Comparison of ENCODE assay signal across 1 cellular context in the genomic region with DNA sequence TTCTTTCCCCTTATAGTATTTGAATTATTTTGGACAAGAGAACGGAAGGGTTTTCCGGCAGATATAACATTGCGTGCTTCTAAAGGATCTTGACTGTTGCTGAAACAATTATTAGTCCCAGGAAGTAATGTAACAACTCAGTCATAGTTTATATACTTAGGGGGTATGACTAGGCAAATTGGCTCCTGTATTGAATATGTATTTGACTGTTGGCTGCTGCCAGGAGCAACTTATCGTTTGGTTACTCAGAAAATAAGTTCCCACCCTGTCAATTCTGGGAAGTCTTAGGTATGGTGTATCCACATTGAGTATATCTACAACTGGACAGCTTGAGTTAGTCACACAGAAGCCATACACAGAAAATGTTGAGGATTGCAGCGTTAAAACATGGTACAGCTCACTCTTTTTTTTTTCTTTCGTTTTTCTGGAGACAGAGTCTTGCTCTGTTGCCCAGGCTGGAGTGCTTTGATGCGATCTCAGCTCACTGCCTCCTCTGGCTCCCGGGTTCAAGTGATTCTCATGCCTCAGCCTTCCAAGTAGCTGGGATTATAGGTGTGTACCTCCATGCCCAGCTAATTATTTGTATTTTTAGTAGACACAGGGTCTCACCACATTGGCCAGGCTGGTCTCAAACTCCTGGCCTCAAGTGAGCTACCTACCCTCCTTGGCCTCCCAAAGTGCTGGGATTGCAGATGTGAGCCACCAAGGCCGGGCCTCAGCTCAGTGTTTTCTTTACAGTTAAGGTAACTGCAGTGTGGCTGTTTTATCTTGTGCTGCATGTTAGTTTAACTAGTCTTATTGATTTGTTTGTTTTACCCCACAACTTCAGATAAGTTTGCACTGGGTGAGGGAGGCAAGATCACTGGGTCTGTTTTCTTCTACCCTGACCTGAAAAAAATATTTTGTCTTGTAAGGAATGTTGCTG.
TF ChIP-seq lines count a peak whose summit lies in the region.

No MANE protein-coding gene starts in this region.

TF ChIP-seq in HepG2, 621 proteins besides CTCF, POLR2A, EP300 and RAD21 (continued from another document and continues in another):
- TF ChIP-seq, protein P1, sequence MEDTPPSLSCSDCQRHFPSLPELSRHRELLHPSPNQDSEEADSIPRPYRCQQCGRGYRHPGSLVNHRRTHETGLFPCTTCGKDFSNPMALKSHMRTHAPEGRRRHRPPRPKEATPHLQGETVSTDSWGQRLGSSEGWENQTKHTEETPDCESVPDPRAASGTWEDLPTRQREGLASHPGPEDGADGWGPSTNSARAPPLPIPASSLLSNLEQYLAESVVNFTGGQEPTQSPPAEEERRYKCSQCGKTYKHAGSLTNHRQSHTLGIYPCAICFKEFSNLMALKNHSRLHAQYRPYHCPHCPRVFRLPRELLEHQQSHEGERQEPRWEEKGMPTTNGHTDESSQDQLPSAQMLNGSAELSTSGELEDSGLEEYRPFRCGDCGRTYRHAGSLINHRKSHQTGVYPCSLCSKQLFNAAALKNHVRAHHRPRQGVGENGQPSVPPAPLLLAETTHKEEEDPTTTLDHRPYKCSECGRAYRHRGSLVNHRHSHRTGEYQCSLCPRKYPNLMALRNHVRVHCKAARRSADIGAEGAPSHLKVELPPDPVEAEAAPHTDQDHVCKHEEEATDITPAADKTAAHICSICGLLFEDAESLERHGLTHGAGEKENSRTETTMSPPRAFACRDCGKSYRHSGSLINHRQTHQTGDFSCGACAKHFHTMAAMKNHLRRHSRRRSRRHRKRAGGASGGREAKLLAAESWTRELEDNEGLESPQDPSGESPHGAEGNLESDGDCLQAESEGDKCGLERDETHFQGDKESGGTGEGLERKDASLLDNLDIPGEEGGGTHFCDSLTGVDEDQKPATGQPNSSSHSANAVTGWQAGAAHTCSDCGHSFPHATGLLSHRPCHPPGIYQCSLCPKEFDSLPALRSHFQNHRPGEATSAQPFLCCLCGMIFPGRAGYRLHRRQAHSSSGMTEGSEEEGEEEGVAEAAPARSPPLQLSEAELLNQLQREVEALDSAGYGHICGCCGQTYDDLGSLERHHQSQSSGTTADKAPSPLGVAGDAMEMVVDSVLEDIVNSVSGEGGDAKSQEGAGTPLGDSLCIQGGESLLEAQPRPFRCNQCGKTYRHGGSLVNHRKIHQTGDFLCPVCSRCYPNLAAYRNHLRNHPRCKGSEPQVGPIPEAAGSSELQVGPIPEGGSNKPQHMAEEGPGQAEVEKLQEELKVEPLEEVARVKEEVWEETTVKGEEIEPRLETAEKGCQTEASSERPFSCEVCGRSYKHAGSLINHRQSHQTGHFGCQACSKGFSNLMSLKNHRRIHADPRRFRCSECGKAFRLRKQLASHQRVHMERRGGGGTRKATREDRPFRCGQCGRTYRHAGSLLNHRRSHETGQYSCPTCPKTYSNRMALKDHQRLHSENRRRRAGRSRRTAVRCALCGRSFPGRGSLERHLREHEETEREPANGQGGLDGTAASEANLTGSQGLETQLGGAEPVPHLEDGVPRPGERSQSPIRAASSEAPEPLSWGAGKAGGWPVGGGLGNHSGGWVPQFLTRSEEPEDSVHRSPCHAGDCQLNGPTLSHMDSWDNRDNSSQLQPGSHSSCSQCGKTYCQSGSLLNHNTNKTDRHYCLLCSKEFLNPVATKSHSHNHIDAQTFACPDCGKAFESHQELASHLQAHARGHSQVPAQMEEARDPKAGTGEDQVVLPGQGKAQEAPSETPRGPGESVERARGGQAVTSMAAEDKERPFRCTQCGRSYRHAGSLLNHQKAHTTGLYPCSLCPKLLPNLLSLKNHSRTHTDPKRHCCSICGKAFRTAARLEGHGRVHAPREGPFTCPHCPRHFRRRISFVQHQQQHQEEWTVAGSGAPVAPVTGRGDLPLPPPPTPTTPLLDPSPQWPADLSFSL (CRISPR knock-in tag; IDR thresholded peaks at IDR 0.05), result peak; percentile 55; the same call in 1 of the 2 replicates
- TF ChIP-seq ZKSCAN8 (CRISPR knock-in tag; IDR thresholded peaks at IDR 0.05; ENCODE audit: borderline replicate concordance), result 0 out of 2 replicates have a peak, but pooled peaks have one; percentile 26
- TF ChIP-seq LCORL (IDR thresholded peaks at IDR 0.05), result no peak
- 0 out of 2 replicates have a peak, but pooled peaks have one; percentile 44 for TF ChIP-seq LCORL (CRISPR knock-in tag; IDR thresholded peaks at IDR 0.05)
- TF ChIP-seq, protein P2, sequence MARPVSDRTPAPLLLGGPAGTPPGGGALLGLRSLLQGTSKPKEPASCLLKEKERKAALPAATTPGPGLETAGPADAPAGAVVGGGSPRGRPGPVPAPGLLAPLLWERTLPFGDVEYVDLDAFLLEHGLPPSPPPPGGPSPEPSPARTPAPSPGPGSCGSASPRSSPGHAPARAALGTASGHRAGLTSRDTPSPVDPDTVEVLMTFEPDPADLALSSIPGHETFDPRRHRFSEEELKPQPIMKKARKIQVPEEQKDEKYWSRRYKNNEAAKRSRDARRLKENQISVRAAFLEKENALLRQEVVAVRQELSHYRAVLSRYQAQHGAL (CRISPR knock-in tag; IDR thresholded peaks at IDR 0.05; ENCODE audit: not compliant biosample characterization), result no peak
- TF ChIP-seq, protein P3, sequence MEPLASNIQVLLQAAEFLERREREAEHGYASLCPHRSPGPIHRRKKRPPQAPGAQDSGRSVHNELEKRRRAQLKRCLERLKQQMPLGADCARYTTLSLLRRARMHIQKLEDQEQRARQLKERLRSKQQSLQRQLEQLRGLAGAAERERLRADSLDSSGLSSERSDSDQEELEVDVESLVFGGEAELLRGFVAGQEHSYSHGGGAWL (CRISPR knock-in tag; IDR thresholded peaks at IDR 0.05), result no peak
- TF ChIP-seq, protein P4, sequence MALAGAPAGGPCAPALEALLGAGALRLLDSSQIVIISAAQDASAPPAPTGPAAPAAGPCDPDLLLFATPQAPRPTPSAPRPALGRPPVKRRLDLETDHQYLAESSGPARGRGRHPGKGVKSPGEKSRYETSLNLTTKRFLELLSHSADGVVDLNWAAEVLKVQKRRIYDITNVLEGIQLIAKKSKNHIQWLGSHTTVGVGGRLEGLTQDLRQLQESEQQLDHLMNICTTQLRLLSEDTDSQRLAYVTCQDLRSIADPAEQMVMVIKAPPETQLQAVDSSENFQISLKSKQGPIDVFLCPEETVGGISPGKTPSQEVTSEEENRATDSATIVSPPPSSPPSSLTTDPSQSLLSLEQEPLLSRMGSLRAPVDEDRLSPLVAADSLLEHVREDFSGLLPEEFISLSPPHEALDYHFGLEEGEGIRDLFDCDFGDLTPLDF (CRISPR knock-in tag; IDR thresholded peaks at IDR 0.05), result no peak
- 0 out of 2 replicates have a peak, but pooled peaks have one; percentile 38 for TF ChIP-seq ZNF746 (CRISPR knock-in tag; IDR thresholded peaks at IDR 0.05)
- TF ChIP-seq, protein P5, sequence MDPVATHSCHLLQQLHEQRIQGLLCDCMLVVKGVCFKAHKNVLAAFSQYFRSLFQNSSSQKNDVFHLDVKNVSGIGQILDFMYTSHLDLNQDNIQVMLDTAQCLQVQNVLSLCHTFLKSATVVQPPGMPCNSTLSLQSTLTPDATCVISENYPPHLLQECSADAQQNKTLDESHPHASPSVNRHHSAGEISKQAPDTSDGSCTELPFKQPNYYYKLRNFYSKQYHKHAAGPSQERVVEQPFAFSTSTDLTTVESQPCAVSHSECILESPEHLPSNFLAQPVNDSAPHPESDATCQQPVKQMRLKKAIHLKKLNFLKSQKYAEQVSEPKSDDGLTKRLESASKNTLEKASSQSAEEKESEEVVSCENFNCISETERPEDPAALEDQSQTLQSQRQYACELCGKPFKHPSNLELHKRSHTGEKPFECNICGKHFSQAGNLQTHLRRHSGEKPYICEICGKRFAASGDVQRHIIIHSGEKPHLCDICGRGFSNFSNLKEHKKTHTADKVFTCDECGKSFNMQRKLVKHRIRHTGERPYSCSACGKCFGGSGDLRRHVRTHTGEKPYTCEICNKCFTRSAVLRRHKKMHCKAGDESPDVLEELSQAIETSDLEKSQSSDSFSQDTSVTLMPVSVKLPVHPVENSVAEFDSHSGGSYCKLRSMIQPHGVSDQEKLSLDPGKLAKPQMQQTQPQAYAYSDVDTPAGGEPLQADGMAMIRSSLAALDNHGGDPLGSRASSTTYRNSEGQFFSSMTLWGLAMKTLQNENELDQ (CRISPR knock-in tag; IDR thresholded peaks at IDR 0.05; ENCODE audit: borderline replicate concordance), result no peak
- TF ChIP-seq, protein P6, sequence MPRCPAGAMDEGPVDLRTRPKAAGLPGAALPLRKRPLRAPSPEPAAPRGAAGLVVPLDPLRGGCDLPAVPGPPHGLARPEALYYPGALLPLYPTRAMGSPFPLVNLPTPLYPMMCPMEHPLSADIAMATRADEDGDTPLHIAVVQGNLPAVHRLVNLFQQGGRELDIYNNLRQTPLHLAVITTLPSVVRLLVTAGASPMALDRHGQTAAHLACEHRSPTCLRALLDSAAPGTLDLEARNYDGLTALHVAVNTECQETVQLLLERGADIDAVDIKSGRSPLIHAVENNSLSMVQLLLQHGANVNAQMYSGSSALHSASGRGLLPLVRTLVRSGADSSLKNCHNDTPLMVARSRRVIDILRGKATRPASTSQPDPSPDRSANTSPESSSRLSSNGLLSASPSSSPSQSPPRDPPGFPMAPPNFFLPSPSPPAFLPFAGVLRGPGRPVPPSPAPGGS (CRISPR knock-in tag; IDR thresholded peaks at IDR 0.05), result 0 out of 2 replicates have a peak, but pooled peaks have one; percentile 20
- TF ChIP-seq ZNF766 (CRISPR knock-in tag; IDR thresholded peaks at IDR 0.05; ENCODE audit: borderline replicate concordance), result no peak
- peak; percentile 99 for TF ChIP-seq ZBTB3 (CRISPR knock-in tag; IDR thresholded peaks at IDR 0.05; ENCODE audit: borderline replicate concordance, low read depth)
- TF ChIP-seq KLF6 (CRISPR knock-in tag; IDR thresholded peaks at IDR 0.05), result 0 out of 2 replicates have a peak, but pooled peaks have one; percentile 50
- no peak for TF ChIP-seq ZNF678 (CRISPR knock-in tag; IDR thresholded peaks at IDR 0.05)
- TF ChIP-seq NR2F6 (IDR thresholded peaks at IDR 0.05), result peak; percentile 55
- peak; percentile 69 for TF ChIP-seq NR2F6 (CRISPR knock-in tag; IDR thresholded peaks at IDR 0.05)
- no peak for TF ChIP-seq ATRX (CRISPR knock-in tag; IDR thresholded peaks at IDR 0.05; ENCODE audit: borderline replicate concordance)
- TF ChIP-seq TBX3 (IDR thresholded peaks at IDR 0.05; ENCODE audit: borderline replicate concordance), result peak; percentile 36; the same call in 1 of the 2 replicates
- TF ChIP-seq, protein P7, sequence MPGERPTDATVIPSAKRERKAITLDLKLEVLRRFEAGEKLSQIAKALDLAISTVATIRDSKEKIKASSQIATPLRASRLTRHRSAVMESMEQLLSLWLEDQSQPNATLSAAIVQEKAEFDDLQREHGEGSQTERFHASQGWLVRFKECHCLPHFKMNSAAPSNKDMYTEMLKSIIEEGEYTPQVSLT (CRISPR knock-in tag; IDR thresholded peaks at IDR 0.05; ENCODE audit: borderline replicate concordance, low read depth), result no peak
- TF ChIP-seq, protein P8, sequence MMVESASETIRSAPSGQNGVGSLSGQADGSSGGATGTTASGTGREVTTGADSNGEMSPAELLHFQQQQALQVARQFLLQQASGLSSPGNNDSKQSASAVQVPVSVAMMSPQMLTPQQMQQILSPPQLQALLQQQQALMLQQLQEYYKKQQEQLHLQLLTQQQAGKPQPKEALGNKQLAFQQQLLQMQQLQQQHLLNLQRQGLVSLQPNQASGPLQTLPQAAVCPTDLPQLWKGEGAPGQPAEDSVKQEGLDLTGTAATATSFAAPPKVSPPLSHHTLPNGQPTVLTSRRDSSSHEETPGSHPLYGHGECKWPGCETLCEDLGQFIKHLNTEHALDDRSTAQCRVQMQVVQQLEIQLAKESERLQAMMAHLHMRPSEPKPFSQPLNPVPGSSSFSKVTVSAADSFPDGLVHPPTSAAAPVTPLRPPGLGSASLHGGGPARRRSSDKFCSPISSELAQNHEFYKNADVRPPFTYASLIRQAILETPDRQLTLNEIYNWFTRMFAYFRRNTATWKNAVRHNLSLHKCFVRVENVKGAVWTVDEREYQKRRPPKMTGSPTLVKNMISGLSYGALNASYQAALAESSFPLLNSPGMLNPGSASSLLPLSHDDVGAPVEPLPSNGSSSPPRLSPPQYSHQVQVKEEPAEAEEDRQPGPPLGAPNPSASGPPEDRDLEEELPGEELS (CRISPR knock-in tag; IDR thresholded peaks at IDR 0.05), result peak; percentile 96
- TF ChIP-seq NR3C1 (CRISPR knock-in tag; IDR thresholded peaks at IDR 0.05), result no peak
- peak; percentile 80 for TF ChIP-seq PHF21A (CRISPR knock-in tag; IDR thresholded peaks at IDR 0.05)
- peak; percentile 56; the same call in 1 of the 2 replicates for TF ChIP-seq ZNF605 (CRISPR knock-in tag; IDR thresholded peaks at IDR 0.05)
- TF ChIP-seq, protein P9, sequence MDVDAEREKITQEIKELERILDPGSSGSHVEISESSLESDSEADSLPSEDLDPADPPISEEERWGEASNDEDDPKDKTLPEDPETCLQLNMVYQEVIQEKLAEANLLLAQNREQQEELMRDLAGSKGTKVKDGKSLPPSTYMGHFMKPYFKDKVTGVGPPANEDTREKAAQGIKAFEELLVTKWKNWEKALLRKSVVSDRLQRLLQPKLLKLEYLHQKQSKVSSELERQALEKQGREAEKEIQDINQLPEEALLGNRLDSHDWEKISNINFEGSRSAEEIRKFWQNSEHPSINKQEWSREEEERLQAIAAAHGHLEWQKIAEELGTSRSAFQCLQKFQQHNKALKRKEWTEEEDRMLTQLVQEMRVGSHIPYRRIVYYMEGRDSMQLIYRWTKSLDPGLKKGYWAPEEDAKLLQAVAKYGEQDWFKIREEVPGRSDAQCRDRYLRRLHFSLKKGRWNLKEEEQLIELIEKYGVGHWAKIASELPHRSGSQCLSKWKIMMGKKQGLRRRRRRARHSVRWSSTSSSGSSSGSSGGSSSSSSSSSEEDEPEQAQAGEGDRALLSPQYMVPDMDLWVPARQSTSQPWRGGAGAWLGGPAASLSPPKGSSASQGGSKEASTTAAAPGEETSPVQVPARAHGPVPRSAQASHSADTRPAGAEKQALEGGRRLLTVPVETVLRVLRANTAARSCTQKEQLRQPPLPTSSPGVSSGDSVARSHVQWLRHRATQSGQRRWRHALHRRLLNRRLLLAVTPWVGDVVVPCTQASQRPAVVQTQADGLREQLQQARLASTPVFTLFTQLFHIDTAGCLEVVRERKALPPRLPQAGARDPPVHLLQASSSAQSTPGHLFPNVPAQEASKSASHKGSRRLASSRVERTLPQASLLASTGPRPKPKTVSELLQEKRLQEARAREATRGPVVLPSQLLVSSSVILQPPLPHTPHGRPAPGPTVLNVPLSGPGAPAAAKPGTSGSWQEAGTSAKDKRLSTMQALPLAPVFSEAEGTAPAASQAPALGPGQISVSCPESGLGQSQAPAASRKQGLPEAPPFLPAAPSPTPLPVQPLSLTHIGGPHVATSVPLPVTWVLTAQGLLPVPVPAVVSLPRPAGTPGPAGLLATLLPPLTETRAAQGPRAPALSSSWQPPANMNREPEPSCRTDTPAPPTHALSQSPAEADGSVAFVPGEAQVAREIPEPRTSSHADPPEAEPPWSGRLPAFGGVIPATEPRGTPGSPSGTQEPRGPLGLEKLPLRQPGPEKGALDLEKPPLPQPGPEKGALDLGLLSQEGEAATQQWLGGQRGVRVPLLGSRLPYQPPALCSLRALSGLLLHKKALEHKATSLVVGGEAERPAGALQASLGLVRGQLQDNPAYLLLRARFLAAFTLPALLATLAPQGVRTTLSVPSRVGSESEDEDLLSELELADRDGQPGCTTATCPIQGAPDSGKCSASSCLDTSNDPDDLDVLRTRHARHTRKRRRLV (CRISPR knock-in tag; IDR thresholded peaks at IDR 0.05), result 0 out of 2 replicates have a peak, but pooled peaks have one; percentile 32
